In the genomic region with DNA sequence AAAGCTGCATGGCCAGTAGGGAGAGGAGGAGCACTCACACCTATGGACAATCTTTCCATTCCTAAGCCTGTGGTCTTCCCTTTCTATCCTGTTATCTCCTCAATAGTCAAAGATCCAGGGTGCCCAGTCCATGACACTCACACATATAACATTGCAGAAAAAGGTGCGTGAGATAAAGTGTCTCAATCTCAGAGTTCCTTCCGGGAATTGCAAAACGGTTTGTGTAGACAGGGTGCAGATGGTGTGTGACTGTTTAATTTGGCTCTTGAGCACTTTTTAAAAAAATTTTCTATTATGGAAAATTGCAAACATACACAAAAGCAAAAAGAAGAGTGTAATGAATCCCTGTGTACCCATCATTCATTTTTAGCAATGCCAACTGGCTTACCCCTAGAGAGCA, we compare ENCODE assay signal across 25 cellular contexts.
DNase-seq lines count a peak whose midpoint lies in the region; ATAC-seq and TF ChIP-seq lines count a peak whose summit lies in the region.
"Had no signal": no experiment of that assay in that cellular context is flagged by ENCODE, and none has a peak within 500 bp of the region (broad histone marks: within the 10 kb centered on the region; RNA-seq: fewer than 3 reads in every experiment).

No MANE protein-coding gene starts in this region.

- H3K4me3 Mint-ChIP-seq in T-helper 17 cell = no peak overlapping the region
- H3K4me3 Mint-ChIP-seq: CD8-positive, alpha-beta T cell; H9; HFFc6; T-cell had no signal

- no peaks in the 10 kb centered on the region for H3K4me1 ChIP-seq in thyroid gland
- H3K4me1 ChIP-seq: SJCRH30 had no signal

- TF ChIP-seq POLR2A in thyroid gland (IDR thresholded peaks at IDR 0.05) = no peak

- H3K4me3 ChIP-seq in thyroid gland (replicated peaks in 1 of 3) = no peak overlapping the region
- H3K4me3 ChIP-seq: GM12878, GM23248, K562, MG63, SJCRH30 had no signal

- H3K4me1 Mint-ChIP-seq in T-helper 17 cell = no peaks in the 10 kb centered on the region
- H3K4me1 Mint-ChIP-seq: T-cell had no signal

- no peak for ATAC-seq in T-helper 17 cell
- ATAC-seq in HG03196 (IDR thresholded peaks at IDR 0.05; ENCODE audit: unreplicated experiment) = no peak
- ATAC-seq: CD8-positive, alpha-beta T cell; GM12878; K562; T-cell had no signal

- no peaks in the 10 kb centered on the region for H3K36me3 Mint-ChIP-seq in T-helper 17 cell (ENCODE audit: low read depth)
- H3K36me3 Mint-ChIP-seq: CD8-positive, alpha-beta T cell; T-cell had no signal

- peaks cover 7% of the 10 kb centered on the region for H3K27me3 Mint-ChIP-seq in T-helper 17 cell
- H3K27me3 Mint-ChIP-seq: T-cell had no signal

- no peaks in the 10 kb centered on the region for H3K9me3 ChIP-seq in thyroid gland
- H3K9me3 ChIP-seq in T-helper 17 cell (ENCODE audit: control insufficient read depth, low read length, poor library complexity, severe bottlenecking) = no peaks in the 10 kb centered on the region
- H3K9me3 ChIP-seq: MG63, SJCRH30 had no signal

- H3K27ac ChIP-seq in thyroid gland = no peak overlapping the region
- H3K27ac ChIP-seq: 22Rv1, GM23248, RWPE1, SJCRH30 had no signal

- intact Hi-C loops in thyroid gland (cut with DNase I) = no loop called here

- H3K36me3 ChIP-seq in thyroid gland = no peaks in the 10 kb centered on the region
- H3K36me3 ChIP-seq: MG63, SJCRH30 had no signal

- H3K27ac Mint-ChIP-seq in T-helper 17 cell = no peak overlapping the region
- H3K27ac Mint-ChIP-seq: CD8-positive, alpha-beta T cell; H9; HFFc6; T-cell had no signal

- TF ChIP-seq CTCF in thyroid gland (IDR thresholded peaks at IDR 0.05) = no peak

- 79 to 94% methylated on average over 3 of the region's 3 CpGs for WGBS in thyroid gland, 2 donors

- DNase-seq in NCI-H1694 treated with DMSO at 0.1 percent for 48 hours (lab: John Stamatoyannopoulos, UW) = peak; percentile 2
- DNase-seq in NCI-H1694 (lab: John Stamatoyannopoulos, UW) = no peak
- DNase-seq in NCI-H2081 treated with DMSO at 0.1 percent for 48 hours (lab: John Stamatoyannopoulos, UW) = peak; percentile 73
- DNase-seq in SHP77 treated with DMSO at 0.1 percent for 48 hours (lab: John Stamatoyannopoulos, UW) = peak; percentile 57
- DNase-seq in thyroid gland = no peak
- DNase-seq in OCI-M1 (lab: John Stamatoyannopoulos, UW) = no peak
- no peak for DNase-seq in T-helper 17 cell
- DNase-seq: AML-193; C1 segment of cervical spinal cord; CD8-positive, alpha-beta T cell; DND-41; GM23248; H9; HFFc6; MG63; NCI-H146; NCI-H345; NCI-H524; SJCRH30; T-cell had no signal

- H3K27me3 ChIP-seq in thyroid gland = no peaks in the 10 kb centered on the region
- H3K27me3 ChIP-seq: MG63 had no signal

Comparison
In these comparisons a context has a peak if more than half of its experiments do, and no peak if none do; other contexts are left out.
1. DNase-seq: peak in NCI-H1694 treated with DMSO at 0.1 percent for 48 hours (single experiment), NCI-H2081 treated with DMSO at 0.1 percent for 48 hours (single experiment) and SHP77 treated with DMSO at 0.1 percent for 48 hours (single experiment); none in NCI-H1694 (single experiment), thyroid gland (0 of 2), OCI-M1 (single experiment) and T-helper 17 cell (0 of 3).